ENCODE assay signal across 9 cellular contexts in genomic region chr9:124254261-124254682, GRCh38. TPM values are rescaled to one million over a fixed set of nuclear protein-coding genes. Genes with fewer than 3 reads are reported as not detected.
DNase-seq lines count a peak whose midpoint lies in the region; ATAC-seq and TF ChIP-seq lines count a peak whose summit lies in the region.
"Had no signal": no experiment of that assay in that cellular context is flagged by ENCODE, and none has a peak within 500 bp of the region (broad histone marks: within the 10 kb centered on the region; RNA-seq: fewer than 3 reads in every experiment).

No MANE protein-coding gene starts in this region.

- DNase-seq in natural killer cell treated with Interleukin-12 subunit alpha and Interleukin-12 subunit beta and Interleukin-15 and Interleukin-18, amount 100 ng/mL, for 72 hours (ENCODE audit: low spot score) = peak; percentile 82
- DNase-seq in natural killer cell (no peak), activated gamma-delta T cell (lab: John Stamatoyannopoulos, UW) (no peak), G401 (ENCODE audit: low spot score) (no peak), NCI-H524 treated with DMSO at 0.1 percent for 48 hours (lab: John Stamatoyannopoulos, UW) (no peak), pons (ENCODE audit: low spot score) (no peak)
- peak; percentile 83 for DNase-seq in activated CD4-positive, alpha-beta memory T cell treated with anti-CD3 and anti-CD28 coated beads for 36 hours
- DNase-seq: DND-41 had no signal

- no peaks in the 10 kb centered on the region for H3K36me3 Mint-ChIP-seq in natural killer cell treated with Interleukin-12 subunit alpha and Interleukin-12 subunit beta and Interleukin-15 and Interleukin-18, amount 100 ng/mL, for 72 hours
- no peaks in the 10 kb centered on the region for H3K36me3 Mint-ChIP-seq in natural killer cell
- peaks cover 2% of the 10 kb centered on the region for H3K36me3 Mint-ChIP-seq in activated CD4-positive, alpha-beta memory T cell treated with anti-CD3 and anti-CD28 coated beads for 36 hours

- in situ Hi-C loops in G401 (cut with HindIII; ENCODE audit: low sequenced_read_pairs) = no loop called here

- H3K4me3 Mint-ChIP-seq in natural killer cell treated with Interleukin-12 subunit alpha and Interleukin-12 subunit beta and Interleukin-15 and Interleukin-18, amount 100 ng/mL, for 72 hours = peak overlapping the region; percentile 45
- no peak overlapping the region for H3K4me3 Mint-ChIP-seq in natural killer cell
- H3K4me3 Mint-ChIP-seq in activated CD4-positive, alpha-beta memory T cell treated with anti-CD3 and anti-CD28 coated beads for 36 hours = no peak overlapping the region

- no peak for TF ChIP-seq CTCF in natural killer cell (IDR thresholded peaks at IDR 0.05)

- H3K4me1 Mint-ChIP-seq in natural killer cell treated with Interleukin-12 subunit alpha and Interleukin-12 subunit beta and Interleukin-15 and Interleukin-18, amount 100 ng/mL, for 72 hours (ENCODE audit: low read depth in 2 of 2) = peaks cover 40 to 53% of the 10 kb centered on the region in 2 donors
- H3K4me1 Mint-ChIP-seq in natural killer cell = peaks cover 12 to 31% of the 10 kb centered on the region in 2 donors
- H3K4me1 Mint-ChIP-seq in activated CD4-positive, alpha-beta memory T cell treated with anti-CD3 and anti-CD28 coated beads for 36 hours (ENCODE audit: low read depth) = peaks cover 59% of the 10 kb centered on the region

- intact Hi-C loops in natural killer cell (cut with micrococcal nuclease) = loop anchor here (10.0 kb wide), 1 partner anchor 129 kb away; no protein-coding TSS in a partner anchor
- intact Hi-C loops in activated CD4-positive, alpha-beta memory T cell treated with anti-CD3 and anti-CD28 coated beads for 36 hours (cut with micrococcal nuclease) = loop anchor here (1.0 kb wide), 6 partner anchors 15 to 127 kb away; no protein-coding TSS in a partner anchor

- H3K9me3 Mint-ChIP-seq in natural killer cell treated with Interleukin-12 subunit alpha and Interleukin-12 subunit beta and Interleukin-15 and Interleukin-18, amount 100 ng/mL, for 72 hours = no peaks in the 10 kb centered on the region
- no peaks in the 10 kb centered on the region for H3K9me3 Mint-ChIP-seq in natural killer cell
- no peaks in the 10 kb centered on the region for H3K9me3 Mint-ChIP-seq in activated CD4-positive, alpha-beta memory T cell treated with anti-CD3 and anti-CD28 coated beads for 36 hours

- CTCF ChIA-PET in activated CD4-positive, alpha-beta memory T cell treated with anti-CD3 and anti-CD28 coated beads for 36 hours (lab: Charles Lee) = interaction anchor here (1.0 to 2.5 kb wide), 4 partner anchors 37 to 127 kb away, joined by 3 to 14 read pairs (median 4); no protein-coding TSS in a partner anchor

- H3K27ac Mint-ChIP-seq in natural killer cell treated with Interleukin-12 subunit alpha and Interleukin-12 subunit beta and Interleukin-15 and Interleukin-18, amount 100 ng/mL, for 72 hours = peak overlapping the region in 1 of 2 donors; percentile 65
- H3K27ac Mint-ChIP-seq in natural killer cell = no peak overlapping the region
- H3K27ac Mint-ChIP-seq in activated CD4-positive, alpha-beta memory T cell treated with anti-CD3 and anti-CD28 coated beads for 36 hours = peak overlapping the region; percentile 49

- POLR2A ChIA-PET in activated CD4-positive, alpha-beta memory T cell treated with anti-CD3 and anti-CD28 coated beads for 36 hours (lab: Charles Lee) = no interaction called here

- no peaks in the 10 kb centered on the region for H3K27me3 Mint-ChIP-seq in natural killer cell treated with Interleukin-12 subunit alpha and Interleukin-12 subunit beta and Interleukin-15 and Interleukin-18, amount 100 ng/mL, for 72 hours
- no peaks in the 10 kb centered on the region for H3K27me3 Mint-ChIP-seq in natural killer cell (ENCODE audit: low read depth in 2 of 2)
- peaks cover 17% of the 10 kb centered on the region for H3K27me3 Mint-ChIP-seq in activated CD4-positive, alpha-beta memory T cell treated with anti-CD3 and anti-CD28 coated beads for 36 hours

- ATAC-seq in natural killer cell treated with Interleukin-12 subunit alpha and Interleukin-12 subunit beta and Interleukin-15 and Interleukin-18, amount 100 ng/mL, for 72 hours = peak; percentile 88 to 90
- ATAC-seq in natural killer cell (no peak), HG02852 (IDR thresholded peaks at IDR 0.05; ENCODE audit: unreplicated experiment) (peak; percentile 58)

RNA-seq across cellular contexts. Expression of gene NEK6, which starts 3.5 kb away (rescaled TPM):
- 10 to 100 TPM; 11.4 to 38.7 TPM for total RNA-seq in natural killer cell treated with Interleukin-12 subunit alpha and Interleukin-12 subunit beta and Interleukin-15 and Interleukin-18, amount 100 ng/mL, for 72 hours
- total RNA-seq in natural killer cell = 10 to 100 TPM; 25.0 to 34.9 (median 33.0) TPM
- total RNA-seq in activated CD4-positive, alpha-beta memory T cell treated with anti-CD3 and anti-CD28 coated beads for 36 hours = 10 to 100 TPM; 16.1 to 18.8 TPM
- total RNA-seq in G401 (2014; rRNA removed; shearing (Covaris generic)) = 26.6 and 41.2 TPM in 2 replicates

Comparison
In these comparisons a context has a peak if more than half of its experiments do, and no peak if none do; other contexts are left out.
1. ATAC-seq: peak in natural killer cell treated with Interleukin-12 subunit alpha and Interleukin-12 subunit beta and Interleukin-15 and Interleukin-18, amount 100 ng/mL, for 72 hours (2 of 2) and HG02852 (single experiment); none in natural killer cell (0 of 3).
2. DNase-seq: peak in natural killer cell treated with Interleukin-12 subunit alpha and Interleukin-12 subunit beta and Interleukin-15 and Interleukin-18, amount 100 ng/mL, for 72 hours (single experiment) and activated CD4-positive, alpha-beta memory T cell treated with anti-CD3 and anti-CD28 coated beads for 36 hours (single experiment); none in natural killer cell (single experiment), activated gamma-delta T cell (single experiment), G401 (single experiment), NCI-H524 treated with DMSO at 0.1 percent for 48 hours (single experiment) and pons (single experiment).